Comparison of ENCODE assay signal across 29 cellular contexts in genomic region chr9:78769684-78770083, GRCh38.
A peak's percentile ranks its signal among the peaks of the same experiment; 100 is the strongest.
DNase-seq lines count a peak whose midpoint lies in the region; ATAC-seq and TF ChIP-seq lines count a peak whose summit lies in the region.
"Had no signal": no experiment of that assay in that cellular context is flagged by ENCODE, and none has a peak within 500 bp of the region (broad histone marks: within the 10 kb centered on the region; RNA-seq: fewer than 3 reads in every experiment).

No MANE protein-coding gene starts in this region.

- H3K4me3 ChIP-seq in mammary epithelial cell (replicated peaks in 1 of 3; ENCODE audit: insufficient read depth in 1 of 3, low read depth in 2 of 3, low read length in 3 of 3) (no peak overlapping the region), breast epithelium (no peak overlapping the region), endocrine pancreas (ENCODE audit: control insufficient read depth, insufficient read depth, low read length) (peak overlapping the region; percentile 16), body of pancreas (no peak overlapping the region), esophagus muscularis mucosa (no peak overlapping the region)
- H3K4me3 ChIP-seq: ascending aorta, esophagus squamous epithelium, gastrocnemius medialis, Peyer's patch, thoracic aorta had no signal

- H3K27me3 ChIP-seq in mammary epithelial cell (ENCODE audit: insufficient read depth, low read length) = no peaks in the 10 kb centered on the region
- no peaks in the 10 kb centered on the region for H3K27me3 ChIP-seq in breast epithelium
- H3K27me3 ChIP-seq in endocrine pancreas (ENCODE audit: control insufficient read depth, insufficient read depth, low read length) = no peaks in the 10 kb centered on the region
- no peaks in the 10 kb centered on the region for H3K27me3 ChIP-seq in body of pancreas
- H3K27me3 ChIP-seq in esophagus muscularis mucosa = no peaks in the 10 kb centered on the region
- H3K27me3 ChIP-seq: ascending aorta, esophagus squamous epithelium, gastrocnemius medialis, Peyer's patch had no signal

- no TSS peak for BruUV-seq in mammary epithelial cell (replicated peaks; lab: Mats Ljungman, UMichigan)

- H4K20me1 ChIP-seq in mammary epithelial cell (ENCODE audit: insufficient read depth, low read length) = no peaks in the 10 kb centered on the region

- H2AFZ ChIP-seq in mammary epithelial cell (ENCODE audit: low read depth, low read length) = no peak overlapping the region

- H3K36me3 ChIP-seq in mammary epithelial cell (ENCODE audit: insufficient read depth, low read length) = no peaks in the 10 kb centered on the region
- H3K36me3 ChIP-seq in breast epithelium = no peaks in the 10 kb centered on the region
- H3K36me3 ChIP-seq in endocrine pancreas (ENCODE audit: control insufficient read depth, insufficient read depth, low read length) = no peaks in the 10 kb centered on the region
- no peaks in the 10 kb centered on the region for H3K36me3 ChIP-seq in body of pancreas (replicated peaks in 1 of 2; ENCODE audit: insufficient read depth in 1 of 2, low read depth in 2 of 2)
- no peaks in the 10 kb centered on the region for H3K36me3 ChIP-seq in esophagus muscularis mucosa
- H3K36me3 ChIP-seq: ascending aorta, esophagus squamous epithelium, gastrocnemius medialis, Peyer's patch, thoracic aorta, WERI-Rb-1 had no signal

- dilution Hi-C loops in mammary epithelial cell (cut with HindIII; ENCODE audit: low sequenced_read_pairs) = no loop called here

- H3K27ac ChIP-seq in mammary epithelial cell (ENCODE audit: insufficient read depth, low read depth, low read length) (no peak overlapping the region), breast epithelium (no peak overlapping the region), body of pancreas (no peak overlapping the region), esophagus muscularis mucosa (replicated peaks in 1 of 4) (no peak overlapping the region)
- H3K27ac ChIP-seq: ascending aorta, esophagus squamous epithelium, gastrocnemius medialis, Peyer's patch, thoracic aorta, WERI-Rb-1 had no signal

- in situ Hi-C loops in mammary epithelial cell (cut with MboI; ENCODE audit: low sequenced_read_pairs in 2 of 2) = no loop called here

- H3K4me1 ChIP-seq in mammary epithelial cell (ENCODE audit: insufficient read depth, low read length) (no peaks in the 10 kb centered on the region), breast epithelium (no peaks in the 10 kb centered on the region), endocrine pancreas (ENCODE audit: control insufficient read depth, insufficient read depth, low read length) (no peaks in the 10 kb centered on the region), body of pancreas (no peaks in the 10 kb centered on the region), esophagus muscularis mucosa (no peaks in the 10 kb centered on the region)
- H3K4me1 ChIP-seq: ascending aorta, esophagus squamous epithelium, gastrocnemius medialis, Peyer's patch had no signal

- CTCF ChIA-PET in mammary epithelial cell (lab: Charles Lee; ENCODE audit: low non-redundant PET) = interaction anchor here (0.6 kb wide), 1 partner anchor 62 kb away, joined by 9 read pairs; no protein-coding TSS in a partner anchor

- TF ChIP-seq CTCF in mammary epithelial cell (conservative IDR thresholded peaks at IDR 0.05 in 1 of 2, IDR thresholded peaks at IDR 0.05 in 1 of 2; ENCODE audit: extremely low read depth in 1 of 2, insufficient read depth in 1 of 2, low read depth in 1 of 2, low read length in 2 of 2) (no peak), breast epithelium (IDR thresholded peaks at IDR 0.05) (no peak), body of pancreas (IDR thresholded peaks at IDR 0.05) (no peak), esophagus muscularis mucosa (IDR thresholded peaks at IDR 0.05) (no peak)

- no peak for TF ChIP-seq EP300 in esophagus muscularis mucosa (IDR thresholded peaks at IDR 0.05)

- WGBS in mammary epithelial cell (ENCODE audit: low coverage, missing lambda C conversion rate) = 72% methylated on average over 2 of the region's 2 CpGs
- WGBS in body of pancreas, 2 donors = 62 to 75% methylated on average over 2 of the region's 2 CpGs
- WGBS in esophagus muscularis mucosa = 76% methylated on average over 2 of the region's 2 CpGs

- DNase-seq in mammary epithelial cell (peak; percentile 40), breast epithelium (ENCODE audit: low spot score in 2 of 2) (no peak), NCI-H146 (lab: John Stamatoyannopoulos, UW) (peak; percentile 33), ecto neural progenitor cell (ENCODE audit: low spot score) (no peak), body of pancreas (no peak), esophagus muscularis mucosa (ENCODE audit: extremely low spot score) (no peak)
- DNase-seq: activated CD4-positive, alpha-beta T cell treated with anti-CD3 and anti-CD28 coated beads for 48 hours; activated effector memory CD4-positive, alpha-beta T cell treated with Interleukin-2 at 50 U/mL for 16 hours; caudate nucleus; cortex of kidney; DMS 273 treated with DMSO at 0.1 percent for 48 hours; endodermal cell; esophagus squamous epithelium; gastrocnemius medialis; midbrain; naive thymus-derived CD8-positive, alpha-beta T cell; NCI-H1436 treated with DMSO at 0.1 percent for 48 hours; NCI-H526 treated with DMSO at 0.1 percent for 48 hours; Peyer's patch; right cardiac atrium; stimulated activated CD4-positive, alpha-beta T cell treated with anti-CD3 and anti-CD28 coated beads, Interleukin-1b, Interleukin-23, amount 100 ng/mL, for 48 hours; stimulated activated naive CD8-positive, alpha-beta T cell treated with anti-CD3 and anti-CD28 coated beads, Interleukin-15, Interleukin-2, amounts not matched to agents 100 U/mL and 50 U/mL, for 24 hours; T1000; WERI-Rb-1 had no signal

- intact Hi-C loops in mammary epithelial cell (cut with micrococcal nuclease) (no loop called here), breast epithelium (cut with DNase I; ENCODE audit: low total_unique reads) (no loop called here), body of pancreas (cut with DNase I) (no loop called here), esophagus muscularis mucosa (cut with DNase I) (no loop called here)

- H3K9me3 ChIP-seq in mammary epithelial cell (replicated peaks; ENCODE audit: insufficient read depth, low read length) = no peaks in the 10 kb centered on the region
- no peaks in the 10 kb centered on the region for H3K9me3 ChIP-seq in breast epithelium
- H3K9me3 ChIP-seq in endocrine pancreas (ENCODE audit: control insufficient read depth, low read length) = no peaks in the 10 kb centered on the region
- H3K9me3 ChIP-seq in body of pancreas = no peaks in the 10 kb centered on the region
- H3K9me3 ChIP-seq in esophagus muscularis mucosa = no peaks in the 10 kb centered on the region
- H3K9me3 ChIP-seq: ascending aorta, esophagus squamous epithelium, gastrocnemius medialis, Peyer's patch, thoracic aorta had no signal

- no peak for TF ChIP-seq POLR2A in breast epithelium (IDR thresholded peaks at IDR 0.05)
- TF ChIP-seq POLR2A in body of pancreas (IDR thresholded peaks at IDR 0.05) = no peak
- TF ChIP-seq POLR2A in esophagus muscularis mucosa (IDR thresholded peaks at IDR 0.05; ENCODE audit: low read depth) = no peak

- no peaks in the 10 kb centered on the region for H3K79me2 ChIP-seq in mammary epithelial cell (ENCODE audit: insufficient read depth, low read length)

- H3K4me2 ChIP-seq in mammary epithelial cell (ENCODE audit: insufficient read depth, low read depth, low read length) = no peak overlapping the region

- H3K9ac ChIP-seq in mammary epithelial cell (ENCODE audit: insufficient read depth, low read length) (no peak overlapping the region), endocrine pancreas (ENCODE audit: control insufficient read depth, insufficient read depth, low read length) (no peak overlapping the region)

- ATAC-seq in body of pancreas (no peak), GM19328 (IDR thresholded peaks at IDR 0.05; ENCODE audit: unreplicated experiment) (no peak)
- ATAC-seq: gastrocnemius medialis; HCT116; naive thymus-derived CD8-positive, alpha-beta T cell; right cardiac atrium; stimulated activated naive CD8-positive, alpha-beta T cell treated with anti-CD3 and anti-CD28 coated beads, Interleukin-15, Interleukin-2, amounts not matched to agents 100 U/mL and 50 U/mL, for 24 hours had no signal

Comparison
In these comparisons a context has a peak if more than half of its experiments do, and no peak if none do; other contexts are left out.
1. DNase-seq: peak in mammary epithelial cell (single experiment) and NCI-H146 (single experiment); none in breast epithelium (0 of 2), ecto neural progenitor cell (single experiment), body of pancreas (0 of 4) and esophagus muscularis mucosa (single experiment).